26 cellular contexts compared by ENCODE assay signal in genomic region chr10:78436223-78436575, GRCh38.
A peak's percentile ranks its signal among the peaks of the same experiment; 100 is the strongest.
DNase-seq lines count a peak whose midpoint lies in the region; ATAC-seq and TF ChIP-seq lines count a peak whose summit lies in the region.
"Had no signal": no experiment of that assay in that cellular context is flagged by ENCODE, and none has a peak within 500 bp of the region (broad histone marks: within the 10 kb centered on the region; RNA-seq: fewer than 3 reads in every experiment).

No MANE protein-coding gene starts in this region.

- H3K4me1 ChIP-seq in Karpas-422 (ENCODE audit: low read length) (peaks cover 76% of the 10 kb centered on the region), rectal smooth muscle tissue (ENCODE audit: control insufficient read depth, insufficient read depth, low read length) (peaks cover 33% of the 10 kb centered on the region)

- no peak overlapping the region for H2AFZ ChIP-seq in Karpas-422 (ENCODE audit: low read length)
- H2AFZ ChIP-seq: GM23248 had no signal

- no peak for TF ChIP-seq CTCF in brain (conservative IDR thresholded peaks at IDR 0.05)

- peak overlapping the region; percentile 86 to 97 (median 90) for H3K27ac Mint-ChIP-seq in brain
- H3K27ac Mint-ChIP-seq: activated CD8-positive, alpha-beta memory T cell treated with anti-CD3 and anti-CD28 coated beads, Interleukin-2, amount 10 ng/mL, durations not matched to agents 7 days and 5 days; activated T-cell treated with anti-CD3 and anti-CD28 coated beads, Interleukin-2, amount 50 U/mL, for 72 hours; CD14-positive monocyte; stimulated activated memory B cell treated with anti-CD40 and anti-IgM and Interleukin-4, amounts not matched to agents 10 μg/mL and 1 μg/mL and 100 μg/mL, for 72 hours had no signal

- no peaks in the 10 kb centered on the region for H3K36me3 Mint-ChIP-seq in brain
- H3K36me3 Mint-ChIP-seq: activated CD8-positive, alpha-beta memory T cell treated with anti-CD3 and anti-CD28 coated beads, Interleukin-2, amount 10 ng/mL, durations not matched to agents 7 days and 5 days; CD14-positive monocyte; stimulated activated memory B cell treated with anti-CD40 and anti-IgM and Interleukin-4, amounts not matched to agents 10 μg/mL and 1 μg/mL and 100 μg/mL, for 72 hours had no signal

- H3K79me2 ChIP-seq in Karpas-422 (ENCODE audit: low read length), result no peaks in the 10 kb centered on the region

- H3K4me1 Mint-ChIP-seq in brain, result peaks cover 75% of the 10 kb centered on the region
- H3K4me1 Mint-ChIP-seq: activated CD8-positive, alpha-beta memory T cell treated with anti-CD3 and anti-CD28 coated beads, Interleukin-2, amount 10 ng/mL, durations not matched to agents 7 days and 5 days; CD14-positive monocyte; stimulated activated memory B cell treated with anti-CD40 and anti-IgM and Interleukin-4, amounts not matched to agents 10 μg/mL and 1 μg/mL and 100 μg/mL, for 72 hours had no signal

- peak; percentile 47 for DNase-seq in Karpas-422
- peak; percentile 51 for DNase-seq in mesenteric fat pad (ENCODE audit: low spot score)
- no peak for DNase-seq in HT-29 (ENCODE audit: low spot score)
- DNase-seq in activated naive CD4-positive, alpha-beta T cell treated with Interleukin-2 at 50 U/mL for 16 hours, result no peak
- no peak for DNase-seq in stimulated activated CD8-positive, alpha-beta memory T cell treated with anti-CD3 and anti-CD28 coated beads, Interleukin-4, amount 100 ng/mL, for 48 hours
- DNase-seq: activated CD4-positive, alpha-beta T cell treated with anti-CD3 and anti-CD28 coated beads, Interleukin-2, amount 50 U/mL, for 4 hours; activated CD8-positive, alpha-beta memory T cell treated with anti-CD3 and anti-CD28 coated beads, Interleukin-2, amount 10 ng/mL, durations not matched to agents 7 days and 5 days; activated T-cell treated with anti-CD3 and anti-CD28 coated beads, Interleukin-2, amount 50 U/mL, for 72 hours; cerebellar nuclear complex; DND-41; GM23248; heart right ventricle; NCI-H2029 treated with DMSO at 0.1 percent for 48 hours; NCI-H2227 treated with DMSO at 0.1 percent for 48 hours; NCI-H526; PC-3; stimulated activated CD4-positive, alpha-beta T cell treated with anti-CD3 and anti-CD28 coated beads, Interleukin-15, amount 100 ng/mL, for 24 hours; T-helper 2 cell; upper lobe of left lung had no signal

- no peaks in the 10 kb centered on the region for H4K20me1 ChIP-seq in Karpas-422 (ENCODE audit: insufficient read depth, low read depth, low read length)

- peak overlapping the region in 1 of 5 experiments; percentile 48 for H3K4me3 Mint-ChIP-seq in brain
- H3K4me3 Mint-ChIP-seq: activated CD8-positive, alpha-beta memory T cell treated with anti-CD3 and anti-CD28 coated beads, Interleukin-2, amount 10 ng/mL, durations not matched to agents 7 days and 5 days; activated T-cell treated with anti-CD3 and anti-CD28 coated beads, Interleukin-2, amount 50 U/mL, for 72 hours; CD14-positive monocyte; stimulated activated memory B cell treated with anti-CD40 and anti-IgM and Interleukin-4, amounts not matched to agents 10 μg/mL and 1 μg/mL and 100 μg/mL, for 72 hours had no signal

- no peaks in the 10 kb centered on the region for H3K9me2 ChIP-seq in Karpas-422 (replicated peaks; ENCODE audit: insufficient read depth, low read length)

- H3K36me3 ChIP-seq in Karpas-422 (ENCODE audit: insufficient read depth, low read length) (no peaks in the 10 kb centered on the region), rectal smooth muscle tissue (ENCODE audit: control insufficient read depth, insufficient read depth, low read length) (no peaks in the 10 kb centered on the region)
- H3K36me3 ChIP-seq: heart right ventricle, neutrophil, upper lobe of left lung had no signal

- peak overlapping the region; percentile 38; the same call in 1 of the 2 replicates for H3K4me3 ChIP-seq in Karpas-422 (ENCODE audit: low read length)
- H3K4me3 ChIP-seq in rectal smooth muscle tissue (ENCODE audit: low read length), result no peak overlapping the region
- H3K4me3 ChIP-seq: GM23248, heart right ventricle, upper lobe of left lung had no signal

- H3K27me3 ChIP-seq in Karpas-422 (ENCODE audit: low read length) (no peaks in the 10 kb centered on the region), rectal smooth muscle tissue (ENCODE audit: control insufficient read depth, insufficient read depth, low read length) (no peaks in the 10 kb centered on the region)
- H3K27me3 ChIP-seq: heart right ventricle, upper lobe of left lung had no signal

- H3K9me3 ChIP-seq in Karpas-422 (ENCODE audit: low read length), result no peaks in the 10 kb centered on the region
- H3K9me3 ChIP-seq: heart right ventricle, neutrophil, upper lobe of left lung had no signal

- H3K9ac ChIP-seq in Karpas-422 (ENCODE audit: low read length) (peak overlapping the region; percentile 59), rectal smooth muscle tissue (ENCODE audit: low read length) (no peak overlapping the region)
- H3K9ac ChIP-seq: GM23248 had no signal

- H3K27ac ChIP-seq in Karpas-422 (ENCODE audit: low read length) (peak overlapping the region; percentile 89), rectal smooth muscle tissue (ENCODE audit: low read depth, low read length) (peak overlapping the region; percentile 68)
- H3K27ac ChIP-seq: GM23248, heart right ventricle, neutrophil, upper lobe of left lung had no signal

- H3K27me3 Mint-ChIP-seq in brain, result peaks cover 4% of the 10 kb centered on the region

- ATAC-seq in HG03097 (IDR thresholded peaks at IDR 0.05; ENCODE audit: low FRiP score, unreplicated experiment), result no peak
- ATAC-seq: activated CD4-positive, CD25-positive, alpha-beta regulatory T cell treated with anti-CD3 and anti-CD28 coated beads, Interleukin-2, amount 50 U/mL, for 24 hours; activated CD8-positive, alpha-beta memory T cell treated with anti-CD3 and anti-CD28 coated beads, Interleukin-2, amount 10 ng/mL, durations not matched to agents 7 days and 5 days; activated T-cell treated with anti-CD3 and anti-CD28 coated beads, Interleukin-2, amount 50 U/mL, for 72 hours; heart right ventricle; PC-3; stimulated activated memory B cell treated with anti-CD40 and anti-IgM and Interleukin-4, amounts not matched to agents 10 μg/mL and 1 μg/mL and 100 μg/mL, for 72 hours had no signal

- H3K9me3 Mint-ChIP-seq in brain, result peaks cover 0 to 2% (median 0%) of the 10 kb centered on the region in 5 experiments
- H3K9me3 Mint-ChIP-seq: activated T-cell treated with anti-CD3 and anti-CD28 coated beads, Interleukin-2, amount 50 U/mL, for 72 hours; CD14-positive monocyte; stimulated activated memory B cell treated with anti-CD40 and anti-IgM and Interleukin-4, amounts not matched to agents 10 μg/mL and 1 μg/mL and 100 μg/mL, for 72 hours had no signal

- H3K4me2 ChIP-seq in Karpas-422 (ENCODE audit: low read depth, low read length, poor library complexity, severe bottlenecking), result peak overlapping the region; percentile 52

Comparison
In these comparisons a context has a peak if more than half of its experiments do, and no peak if none do; other contexts are left out.
1. DNase-seq: peak in Karpas-422 (single experiment) and mesenteric fat pad (single experiment); none in HT-29 (single experiment), activated naive CD4-positive, alpha-beta T cell treated with Interleukin-2 at 50 U/mL for 16 hours (single experiment) and stimulated activated CD8-positive, alpha-beta memory T cell treated with anti-CD3 and anti-CD28 coated beads, Interleukin-4, amount 100 ng/mL, for 48 hours (single experiment).